ENCODE assay signal across 23 cellular contexts in genomic region chr3:15513121-15513520, GRCh38.
"Had no signal": no experiment of that assay in that cellular context is flagged by ENCODE, and none has a peak within 500 bp of the region (broad histone marks: within the 10 kb centered on the region; RNA-seq: fewer than 3 reads in every experiment).

No MANE protein-coding gene starts in this region.

- H3K27me3 ChIP-seq: ascending aorta had no signal

- DNase-seq: activated B cell treated with CpG ODN at 0.5 μM for 24 hours; activated CD4-positive, alpha-beta T cell treated with anti-CD3 and anti-CD28 coated beads for 48 hours; activated CD4-positive, alpha-beta T cell treated with anti-CD3 and anti-CD28 coated beads, Interleukin-2, amount 50 U/mL, for 1 hour; activated CD4-positive, alpha-beta T cell treated with anti-CD3 and anti-CD28 coated beads, Interleukin-2, amount 50 U/mL, for 48 hours; activated CD8-positive, alpha-beta memory T cell treated with anti-CD3 and anti-CD28 coated beads for 24 hours; activated CD8-positive, alpha-beta T cell treated with anti-CD3 and anti-CD28 coated beads for 36 hours; activated gamma-delta T cell; activated naive CD4-positive, alpha-beta T cell; activated naive CD4-positive, alpha-beta T cell treated with anti-CD3 and anti-CD28 coated beads, Interleukin-2, amount 10 ng/mL, durations not matched to agents 7 days and 5 days; activated naive CD8-positive, alpha-beta T cell treated with anti-CD3 and anti-CD28 coated beads, Interleukin-2, amount 10 ng/mL, durations not matched to agents 7 days and 5 days; activated T-cell treated with anti-CD3 and anti-CD28 coated beads, Interleukin-2, amount 50 U/mL, for 4 hours; effector CD4-positive, alpha-beta T cell; glutamatergic neuron; T-helper 1 cell; T-helper 17 cell; T1000; WERI-Rb-1 had no signal

- H3K27ac ChIP-seq: epithelial cell of prostate, WERI-Rb-1 had no signal

- H3K4me3 ChIP-seq: ascending aorta, coronary artery had no signal

- H3K36me3 ChIP-seq: ascending aorta, WERI-Rb-1 had no signal

- ATAC-seq: activated CD4-positive, CD25-positive, alpha-beta regulatory T cell treated with anti-CD3 and anti-CD28 coated beads, Interleukin-2, amount 50 U/mL, for 24 hours; activated CD8-positive, alpha-beta T cell treated with anti-CD3 and anti-CD28 coated beads for 36 hours; activated naive CD4-positive, alpha-beta T cell treated with anti-CD3 and anti-CD28 coated beads, Interleukin-2, amount 50 U/mL, for 72 hours; activated T-cell treated with anti-CD3 and anti-CD28 coated beads, Interleukin-2, amount 50 U/mL, for 4 hours; activated T-helper 17 cell treated with anti-CD3 and anti-CD28 coated beads, Interleukin-2, amount 50 U/mL, for 72 hours; T-helper 17 cell had no signal

- H3K9me3 ChIP-seq: ascending aorta had no signal

- H3K4me1 ChIP-seq: ascending aorta had no signal
